Comparison of ENCODE assay signal across 18 cellular contexts in genomic region chr1:4312024-4312423, GRCh38.
"Had no signal": no experiment of that assay in that cellular context is flagged by ENCODE, and none has a peak within 500 bp of the region (broad histone marks: within the 10 kb centered on the region; RNA-seq: fewer than 3 reads in every experiment).

No MANE protein-coding gene starts in this region.

- H3K4me1 Mint-ChIP-seq: natural killer cell; neural crest cell; stimulated activated naive CD8-positive, alpha-beta T cell treated with anti-CD3 and anti-CD28 coated beads, Interleukin-15, amount 100 ng/mL, for 72 hours had no signal

- H3K9me3 ChIP-seq: testis had no signal

- H3K27ac ChIP-seq: dorsolateral prefrontal cortex, hepatocyte, spleen, testis, tibial nerve had no signal

- H3K4me1 ChIP-seq: spleen, testis, tibial nerve had no signal

- H3K36me3 Mint-ChIP-seq: natural killer cell; stimulated activated naive B cell treated with anti-CD40 and anti-IgM and Interleukin-4, amounts not matched to agents 10 μg/mL and 1 μg/mL and 100 μg/mL, for 72 hours had no signal

- DNase-seq: cortex of kidney; dorsolateral prefrontal cortex; effector CD8-positive, alpha-beta T cell; foreskin melanocyte; left colon; mammary epithelial cell; natural killer cell; posterior cingulate gyrus; spleen; stimulated activated CD4-positive, alpha-beta T cell treated with anti-CD3 and anti-CD28 coated beads, Interleukin-15, amount 100 ng/mL, for 24 hours; stimulated activated CD4-positive, alpha-beta T cell treated with anti-CD3 and anti-CD28 coated beads, Interleukin-1b, Interleukin-23, amount 100 ng/mL, for 48 hours; stimulated activated CD4-positive, alpha-beta T cell treated with anti-CD3 and anti-CD28 coated beads, Interleukin-4, amount 100 ng/mL, for 4 hours; stimulated activated naive B cell treated with anti-CD40 and anti-IgM and Interleukin-4, amounts not matched to agents 10 μg/mL and 1 μg/mL and 100 μg/mL, for 72 hours; stimulated activated naive CD8-positive, alpha-beta T cell treated with anti-CD3 and anti-CD28 coated beads, Interleukin-15, amount 100 ng/mL, for 72 hours; testis had no signal

- H3K36me3 ChIP-seq: spleen, tibial nerve had no signal

- H3K27me3 ChIP-seq: hepatocyte, testis, tibial nerve had no signal

- H3K4me2 ChIP-seq: hepatocyte had no signal

- H2AFZ ChIP-seq: hepatocyte had no signal

- H3K4me3 Mint-ChIP-seq: natural killer cell; neural crest cell; stimulated activated naive B cell treated with anti-CD40 and anti-IgM and Interleukin-4, amounts not matched to agents 10 μg/mL and 1 μg/mL and 100 μg/mL, for 72 hours; stimulated activated naive CD8-positive, alpha-beta T cell treated with anti-CD3 and anti-CD28 coated beads, Interleukin-15, amount 100 ng/mL, for 72 hours had no signal

- H3K27ac Mint-ChIP-seq: natural killer cell; stimulated activated naive B cell treated with anti-CD40 and anti-IgM and Interleukin-4, amounts not matched to agents 10 μg/mL and 1 μg/mL and 100 μg/mL, for 72 hours; stimulated activated naive CD8-positive, alpha-beta T cell treated with anti-CD3 and anti-CD28 coated beads, Interleukin-15, amount 100 ng/mL, for 72 hours had no signal

- H3K79me2 ChIP-seq: hepatocyte had no signal

- H3K4me3 ChIP-seq: dorsolateral prefrontal cortex, hepatocyte, spleen, testis, tibial nerve had no signal
